In the genomic region with DNA sequence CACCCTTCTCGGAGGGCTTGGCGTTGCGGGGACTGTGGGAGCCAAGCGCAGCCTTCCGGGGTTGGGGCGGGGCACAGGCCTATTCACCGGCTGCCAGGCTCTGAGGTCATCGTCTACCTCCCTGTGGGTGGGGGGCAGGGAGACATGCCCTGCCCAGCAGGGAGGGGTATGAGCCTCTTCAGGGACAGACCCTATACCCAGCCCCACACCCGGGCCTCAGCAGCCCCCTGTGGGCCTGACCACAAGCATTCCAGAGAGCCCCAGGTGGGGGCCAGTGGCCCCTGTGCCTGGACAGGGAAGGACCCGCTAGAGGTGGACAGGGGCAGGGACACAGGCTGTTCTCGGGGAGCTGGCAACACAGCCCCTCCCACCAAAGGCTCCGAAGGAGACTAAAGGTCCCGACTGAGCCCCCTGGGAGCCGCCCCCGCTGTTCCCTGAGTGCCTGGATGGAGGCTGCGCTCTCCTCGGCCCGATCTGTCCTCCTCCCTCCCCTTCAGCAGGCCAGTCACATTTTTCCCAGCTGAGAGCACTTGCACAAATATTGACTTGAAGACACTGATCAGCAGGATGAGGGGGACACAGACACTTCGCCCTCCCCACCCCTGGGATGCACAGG, we compare ENCODE assay signal across 9 cellular contexts. TPM values are rescaled to one million over a fixed set of nuclear protein-coding genes. Genes with fewer than 3 reads are reported as not detected.
DNase-seq lines count a peak whose midpoint lies in the region; ATAC-seq and TF ChIP-seq lines count a peak whose summit lies in the region.
"Had no signal": no experiment of that assay in that cellular context is flagged by ENCODE, and none has a peak within 500 bp of the region (broad histone marks: within the 10 kb centered on the region; RNA-seq: fewer than 3 reads in every experiment).

No MANE protein-coding gene starts in this region.

- H3K4me2 ChIP-seq in mesenchymal stem cell (ENCODE audit: low read length, poor library complexity, severe bottlenecking), result peak overlapping the region; percentile 67

- peak overlapping the region; percentile 50 to 92 for H3K18ac ChIP-seq in mesenchymal stem cell (ENCODE audit: low read depth in 1 of 2, low read length in 2 of 2)

- peak overlapping the region; percentile 59 for H3K9ac ChIP-seq in mesenchymal stem cell (ENCODE audit: low read length)

- H2BK120ac ChIP-seq in mesenchymal stem cell (ENCODE audit: low read depth, low read length), result peak overlapping the region; percentile 84

- H2AFZ ChIP-seq in mesenchymal stem cell (ENCODE audit: low read depth, low read length), result no peak overlapping the region

- no peak overlapping the region for H3K27ac Mint-ChIP-seq in endothelial cell (ENCODE audit: unreplicated experiment)

- H3K27me3 ChIP-seq in dorsolateral prefrontal cortex (no peaks in the 10 kb centered on the region), mesenchymal stem cell (ENCODE audit: control insufficient read depth in 1 of 2, insufficient read depth in 1 of 2, low read length in 2 of 2) (no peaks in the 10 kb centered on the region), transverse colon (no peaks in the 10 kb centered on the region)

- no peak overlapping the region for H3K4me3 Mint-ChIP-seq in endothelial cell (ENCODE audit: unreplicated experiment)

- H3K36me3 ChIP-seq in mesenchymal stem cell (ENCODE audit: control insufficient read depth in 1 of 2, insufficient read depth in 2 of 2, low read depth in 1 of 2, low read length in 2 of 2) (peaks cover under 1 to 89% of the 10 kb centered on the region in 2 experiments), transverse colon (no peaks in the 10 kb centered on the region)

- WGBS in mesenchymal stem cell, result 35% methylated on average over 18 of the region's 19 CpGs
- WGBS in transverse colon (ENCODE audit: low coverage in 1 of 2), 2 donors, result 35% methylated on average over 19 of the region's 19 CpGs; no CpG with 5 or more reads in 1 of the 2 donors

- H3K36me3 Mint-ChIP-seq in endothelial cell (ENCODE audit: low read depth, unreplicated experiment), result no peaks in the 10 kb centered on the region

- no peak for TF ChIP-seq EP300 in transverse colon (IDR thresholded peaks at IDR 0.05; ENCODE audit: low read depth)

- no peaks in the 10 kb centered on the region for H3K4me1 Mint-ChIP-seq in endothelial cell (ENCODE audit: unreplicated experiment)

- intact Hi-C loops in dorsolateral prefrontal cortex (cut with DNase I) (no loop called here), transverse colon (cut with DNase I; ENCODE audit: low total_unique reads) (no loop called here)

- TF ChIP-seq CTCF in dorsolateral prefrontal cortex (IDR thresholded peaks at IDR 0.05 in 54 of 56, conservative IDR thresholded peaks at IDR 0.05 in 2 of 56; ENCODE audit: low read depth in 1 of 56, partially characterized antibody in 56 of 56) (no peak), transverse colon (IDR thresholded peaks at IDR 0.05) (no peak), endothelial cell (IDR thresholded peaks at IDR 0.05; ENCODE audit: unreplicated experiment) (no peak)

- H3K27ac ChIP-seq in dorsolateral prefrontal cortex (peak overlapping the region in 58 of 59 donors; percentile 4 to 96 (median 88)), mesenchymal stem cell (ENCODE audit: low read length, poor library complexity, severe bottlenecking) (peak overlapping the region; percentile 96), transverse colon (peak overlapping the region; percentile 81 to 88 (median 84))

- H3K4me1 ChIP-seq in mesenchymal stem cell (ENCODE audit: control insufficient read depth, insufficient read depth, low read depth, low read length) (peaks cover 87% of the 10 kb centered on the region), transverse colon (peaks cover 50 to 72% (median 55%) of the 10 kb centered on the region in 4 donors)

- no peaks in the 10 kb centered on the region for H3K9me3 Mint-ChIP-seq in endothelial cell (ENCODE audit: unreplicated experiment)

- H3K27me3 Mint-ChIP-seq in endothelial cell (ENCODE audit: unreplicated experiment), result peaks cover 2% of the 10 kb centered on the region

- H2BK5ac ChIP-seq in mesenchymal stem cell (ENCODE audit: low read depth, low read length, poor library complexity, severe bottlenecking), result peak overlapping the region; percentile 97

- peak; percentile 76 for DNase-seq in NCI-H2196 (lab: John Stamatoyannopoulos, UW; ENCODE audit: unreplicated experiment)
- DNase-seq in dorsolateral prefrontal cortex, result no peak
- peak; percentile 51 for DNase-seq in mesenchymal stem cell
- no peak for DNase-seq in transverse colon
- DNase-seq in endothelial cell (ENCODE audit: low spot score), result no peak
- DNase-seq in NCI-H146 treated with DMSO at 0.1 percent for 48 hours (lab: John Stamatoyannopoulos, UW; ENCODE audit: unreplicated experiment), result no peak
- DNase-seq: activated CD4-positive, alpha-beta T cell treated with anti-CD3 and anti-CD28 coated beads, Interleukin-2, amount 50 U/mL, for 4 hours; Karpas-422 had no signal

- H2AK5ac ChIP-seq in mesenchymal stem cell (ENCODE audit: low read length, severe bottlenecking), result peak overlapping the region; percentile 100

- H3K79me1 ChIP-seq in mesenchymal stem cell (replicated peaks; ENCODE audit: low read length, poor library complexity, severe bottlenecking), result peaks cover 19% of the 10 kb centered on the region

- in situ Hi-C loops in transverse colon (cut with MboI; ENCODE audit: low pct_ligation_motif_present in 1 of 4, low pct_unique_long_range_greater_than_20kb in 1 of 4, low sequenced_read_pairs in 3 of 4), result no loop called here

- no peak for TF ChIP-seq POLR2A in transverse colon (IDR thresholded peaks at IDR 0.05)

- H2BK15ac ChIP-seq in mesenchymal stem cell (ENCODE audit: low read depth, poor library complexity, severe bottlenecking), result peak overlapping the region; percentile 82

- H4K8ac ChIP-seq in mesenchymal stem cell (ENCODE audit: low read length), result peak overlapping the region; percentile 85

- H3K4me3 ChIP-seq in dorsolateral prefrontal cortex (peak overlapping the region in 31 of 59 donors; percentile 0 to 41 (median 18)), mesenchymal stem cell (ENCODE audit: insufficient read depth in 1 of 2, low read depth in 1 of 2, low read length in 2 of 2) (peak overlapping the region in 1 of 2 experiments; percentile 41), transverse colon (no peak overlapping the region)

- H3K4ac ChIP-seq in mesenchymal stem cell (ENCODE audit: low read depth in 1 of 2, low read length in 2 of 2), result peak overlapping the region in 1 of 2 experiments; percentile 50

- H3K23ac ChIP-seq in mesenchymal stem cell (ENCODE audit: low read length in 2 of 2), result peak overlapping the region in 1 of 2 experiments; percentile 14

- peak overlapping the region; percentile 38 to 72 for H2BK12ac ChIP-seq in mesenchymal stem cell (ENCODE audit: low read length in 2 of 2)

- ATAC-seq in GM21526 (IDR thresholded peaks at IDR 0.05; ENCODE audit: low FRiP score, unreplicated experiment), result no peak

- H3K14ac ChIP-seq in mesenchymal stem cell (ENCODE audit: low read length in 2 of 2), result peak overlapping the region in 1 of 2 experiments; percentile 51

- H3K9me3 ChIP-seq in mesenchymal stem cell (ENCODE audit: control insufficient read depth, low read length) (no peaks in the 10 kb centered on the region), transverse colon (no peaks in the 10 kb centered on the region)

- H4K91ac ChIP-seq in mesenchymal stem cell (ENCODE audit: low read length), result peak overlapping the region; percentile 57

RNA-seq across cellular contexts. Expression of gene LAMA5, which starts 11.5 kb away (rescaled TPM):
- total RNA-seq in dorsolateral prefrontal cortex, result 100 to 1,000 TPM in 30 of 120 experiments, 10 to 100 TPM in 90; 31.1 to 179 (median 80.7) TPM
- polyA plus RNA-seq in mesenchymal stem cell (2013, experiment 1 of 2), result 70.0 TPM
- 65.1 TPM for polyA plus RNA-seq in mesenchymal stem cell (2013, experiment 2 of 2)
- total RNA-seq in transverse colon, result 100 to 1,000 TPM in 2 of 4 donors, 10 to 100 TPM in 2; 33.2 to 269 (median 91.3) TPM
- total RNA-seq in endothelial cell (ENCODE audit: unreplicated experiment), result 34.5 TPM

RNA-seq across cellular contexts. Expression of gene RPS21, which starts 31.3 kb away (rescaled TPM):
- 100 to 1,000 TPM; 411 to 983 (median 581) TPM for total RNA-seq in dorsolateral prefrontal cortex
- 2,383 TPM for polyA plus RNA-seq in mesenchymal stem cell (2013, experiment 1 of 2)
- 2,319 TPM for polyA plus RNA-seq in mesenchymal stem cell (2013, experiment 2 of 2)
- total RNA-seq in transverse colon, result 1,000 to 10,000 TPM in 3 of 4 donors, 100 to 1,000 TPM in 1; 585 to 2,728 (median 1,375) TPM
- 1,710 TPM for total RNA-seq in endothelial cell (ENCODE audit: unreplicated experiment)

RNA-seq across cellular contexts. Expression of gene CABLES2, which starts 51.5 kb away (rescaled TPM):
- total RNA-seq in dorsolateral prefrontal cortex (10 to 100 TPM in 99 of 120 experiments, 1 to 10 TPM in 21; 7.0 to 18.7 (median 11.9) TPM), transverse colon (10 to 100 TPM in 1 of 4 donors, 1 to 10 TPM in 3; 3.7 to 10.1 (median 8.5) TPM), endothelial cell (ENCODE audit: unreplicated experiment) (9.3 TPM)
- 5.4 TPM for polyA plus RNA-seq in mesenchymal stem cell (2013, experiment 1 of 2)
- polyA plus RNA-seq in mesenchymal stem cell (2013, experiment 2 of 2), result 5.4 TPM

RNA-seq across cellular contexts. Expression of gene ADRM1, which starts 52.8 kb away (rescaled TPM):
- total RNA-seq in dorsolateral prefrontal cortex (10 to 100 TPM; 41.7 to 76.3 (median 60.3) TPM), transverse colon (100 to 1,000 TPM in 3 of 4 donors, 10 to 100 TPM in 1; 41.8 to 126 (median 109) TPM), endothelial cell (ENCODE audit: unreplicated experiment) (132 TPM)
- 99.6 TPM for polyA plus RNA-seq in mesenchymal stem cell (2013, experiment 1 of 2)
- 97.9 TPM for polyA plus RNA-seq in mesenchymal stem cell (2013, experiment 2 of 2)

Comparison
In these comparisons a context has a peak if more than half of its experiments do, and no peak if none do; other contexts are left out.
1. DNase-seq: peak in NCI-H2196 (single experiment) and mesenchymal stem cell (single experiment); none in dorsolateral prefrontal cortex (0 of 10), transverse colon (single experiment), endothelial cell (single experiment) and NCI-H146 treated with DMSO at 0.1 percent for 48 hours (single experiment).
2. H3K4me3 ChIP-seq: peak in dorsolateral prefrontal cortex (31 of 59); none in transverse colon (0 of 4).
3. Peak in every context shown above with its lines, with median percentiles within 50 percentile points of each other: H3K27ac ChIP-seq.